Comparison of ENCODE assay signal across 21 cellular contexts in the genomic region with DNA sequence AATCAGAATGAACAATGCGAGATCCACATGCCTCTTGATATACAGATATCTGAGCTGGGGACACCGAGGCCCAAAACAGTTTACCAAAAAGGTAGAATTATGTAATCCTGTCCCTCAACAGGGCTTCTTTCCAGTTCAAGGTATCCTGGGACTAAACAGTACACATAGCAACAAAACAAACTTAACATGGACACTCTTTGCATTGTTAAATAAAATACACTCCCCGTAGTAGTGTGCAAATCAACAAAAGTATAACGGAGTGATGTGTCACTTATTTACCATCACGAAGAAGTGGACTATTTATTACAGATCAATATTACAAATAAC.
DNase-seq lines count a peak whose midpoint lies in the region; ATAC-seq, FAIRE-seq and TF ChIP-seq lines count a peak whose summit lies in the region.
"Had no signal": no experiment of that assay in that cellular context is flagged by ENCODE, and none has a peak within 500 bp of the region (broad histone marks: within the 10 kb centered on the region; RNA-seq: fewer than 3 reads in every experiment).

No MANE protein-coding gene starts in this region.

- no peak overlapping the region for H3K27ac Mint-ChIP-seq in astrocyte (ENCODE audit: unreplicated experiment)
- H3K27ac Mint-ChIP-seq: B cell; CD4-positive, CD25-positive, alpha-beta regulatory T cell; CD8-positive, alpha-beta T cell had no signal

- H3K9me3 ChIP-seq in astrocyte (ENCODE audit: insufficient read depth, low read depth, low read length) (no peaks in the 10 kb centered on the region), esophagus muscularis mucosa (no peaks in the 10 kb centered on the region), thoracic aorta (no peaks in the 10 kb centered on the region), mammary epithelial cell (replicated peaks; ENCODE audit: insufficient read depth, low read length) (no peaks in the 10 kb centered on the region), HAP-1 (no peaks in the 10 kb centered on the region)
- H3K9me3 ChIP-seq: BLaER1, Caco-2 had no signal

- no peaks in the 10 kb centered on the region for H3K9me3 Mint-ChIP-seq in astrocyte (ENCODE audit: unreplicated experiment)
- H3K9me3 Mint-ChIP-seq: CD8-positive, alpha-beta T cell had no signal

- DNase-seq in left ventricle myocardium superior (no peak), left cardiac atrium (no peak), astrocyte (ENCODE audit: low read depth) (no peak), esophagus muscularis mucosa (ENCODE audit: extremely low spot score) (no peak), thoracic aorta (ENCODE audit: low spot score) (no peak), mammary epithelial cell (no peak), HAP-1 (ENCODE audit: low spot score in 2 of 2) (no peak)
- DNase-seq: Caco-2; CD4-positive, CD25-positive, alpha-beta regulatory T cell; CD8-positive, alpha-beta T cell; DMS153; DND-41; GOT3; HCEC 1CT had no signal

- no peak overlapping the region for H3K9ac ChIP-seq in astrocyte (ENCODE audit: low read length)
- H3K9ac ChIP-seq in mammary epithelial cell (ENCODE audit: insufficient read depth, low read length) = no peak overlapping the region
- H3K9ac ChIP-seq: BLaER1 had no signal

- no peak for TF ChIP-seq POLR2A in esophagus muscularis mucosa (IDR thresholded peaks at IDR 0.05; ENCODE audit: low read depth)

- no peaks in the 10 kb centered on the region for H3K36me3 ChIP-seq in astrocyte (ENCODE audit: insufficient read depth, low read length)
- H3K36me3 ChIP-seq in esophagus muscularis mucosa = no peaks in the 10 kb centered on the region
- H3K36me3 ChIP-seq in thoracic aorta = no peaks in the 10 kb centered on the region
- no peaks in the 10 kb centered on the region for H3K36me3 ChIP-seq in mammary epithelial cell (ENCODE audit: insufficient read depth, low read length)
- no peaks in the 10 kb centered on the region for H3K36me3 ChIP-seq in HAP-1 (replicated peaks)
- H3K36me3 ChIP-seq: BLaER1 had no signal

- dilution Hi-C loops in mammary epithelial cell (cut with HindIII; ENCODE audit: low sequenced_read_pairs) = no loop called here

- ATAC-seq in left ventricle myocardium superior = peak; percentile 35
- no peak for ATAC-seq in left cardiac atrium
- no peak for ATAC-seq in thoracic aorta (ENCODE audit: insufficient number of reproducible peaks, low FRiP score, low read depth)
- no peak for ATAC-seq in SK-N-SH treated with all-trans-retinoic acid at 6 μM for 48 hours
- ATAC-seq: CD8-positive, alpha-beta T cell had no signal

- 54% methylated on average over 5 of the region's 5 CpGs for WGBS in esophagus muscularis mucosa
- 84% methylated on average over 5 of the region's 5 CpGs for WGBS in mammary epithelial cell (ENCODE audit: low coverage, missing lambda C conversion rate)

- BruUV-seq in mammary epithelial cell (replicated peaks; lab: Mats Ljungman, UMichigan) = no TSS peak

- no peaks in the 10 kb centered on the region for H3K36me3 Mint-ChIP-seq in astrocyte (ENCODE audit: low read depth, unreplicated experiment)
- H3K36me3 Mint-ChIP-seq: CD4-positive, CD25-positive, alpha-beta regulatory T cell; CD8-positive, alpha-beta T cell had no signal

- H3K27ac ChIP-seq in astrocyte (ENCODE audit: low read depth, low read length) (no peak overlapping the region), esophagus muscularis mucosa (replicated peaks in 1 of 4) (peak overlapping the region in 3 of 4 donors; percentile 7 to 39 (median 23)), thoracic aorta (peak overlapping the region; percentile 16 to 31), mammary epithelial cell (ENCODE audit: insufficient read depth, low read depth, low read length) (no peak overlapping the region)
- H3K27ac ChIP-seq: BLaER1, C4-2B had no signal

- no peaks in the 10 kb centered on the region for H3K27me3 Mint-ChIP-seq in astrocyte (ENCODE audit: low read depth, unreplicated experiment)
- H3K27me3 Mint-ChIP-seq: CD4-positive, CD25-positive, alpha-beta regulatory T cell had no signal

- CTCF ChIA-PET in mammary epithelial cell (lab: Charles Lee; ENCODE audit: low non-redundant PET) = no interaction called here

- H2AFZ ChIP-seq in astrocyte (ENCODE audit: low read depth, low read length) (no peak overlapping the region), mammary epithelial cell (ENCODE audit: low read depth, low read length) (no peak overlapping the region)

- TF ChIP-seq CTCF in astrocyte (IDR thresholded peaks at IDR 0.05; ENCODE audit: insufficient read depth, low read depth, low read length) (no peak), esophagus muscularis mucosa (IDR thresholded peaks at IDR 0.05) (no peak), thoracic aorta (IDR thresholded peaks at IDR 0.05) (no peak), mammary epithelial cell (conservative IDR thresholded peaks at IDR 0.05 in 1 of 2, IDR thresholded peaks at IDR 0.05 in 1 of 2; ENCODE audit: extremely low read depth in 1 of 2, insufficient read depth in 1 of 2, low read depth in 1 of 2, low read length in 2 of 2) (no peak)

- H3K4me3 ChIP-seq in astrocyte (ENCODE audit: insufficient read depth, low read depth, low read length) = no peak overlapping the region
- H3K4me3 ChIP-seq in esophagus muscularis mucosa = no peak overlapping the region
- H3K4me3 ChIP-seq in thoracic aorta = no peak overlapping the region
- H3K4me3 ChIP-seq in mammary epithelial cell (replicated peaks in 1 of 3; ENCODE audit: insufficient read depth in 1 of 3, low read depth in 2 of 3, low read length in 3 of 3) = no peak overlapping the region
- no peak overlapping the region for H3K4me3 ChIP-seq in HAP-1
- H3K4me3 ChIP-seq: BLaER1 had no signal

- peaks cover 17% of the 10 kb centered on the region for H3K4me1 Mint-ChIP-seq in astrocyte (ENCODE audit: low read depth, unreplicated experiment)
- H3K4me1 Mint-ChIP-seq: CD4-positive, CD25-positive, alpha-beta regulatory T cell had no signal

- H3K79me2 ChIP-seq in astrocyte (ENCODE audit: insufficient read depth, low read length) (no peaks in the 10 kb centered on the region), mammary epithelial cell (ENCODE audit: insufficient read depth, low read length) (no peaks in the 10 kb centered on the region)

- in situ Hi-C loops in mammary epithelial cell (cut with MboI; ENCODE audit: low sequenced_read_pairs in 2 of 2) (no loop called here), HAP-1 (cut with MboI; ENCODE audit: low sequenced_read_pairs) (no loop called here)

- no peak for TF ChIP-seq EP300 in esophagus muscularis mucosa (IDR thresholded peaks at IDR 0.05)

- peak; percentile 9 for FAIRE-seq in astrocyte (lab: Jason Lieb, UNC)
- FAIRE-seq: G401.6, GM12892, H54 had no signal

- H3K4me2 ChIP-seq in astrocyte (ENCODE audit: low read length) (no peak overlapping the region), mammary epithelial cell (ENCODE audit: insufficient read depth, low read depth, low read length) (no peak overlapping the region)
- H3K4me2 ChIP-seq: BLaER1 had no signal

- H3K27me3 ChIP-seq in astrocyte (ENCODE audit: insufficient read depth, low read length) (no peaks in the 10 kb centered on the region), esophagus muscularis mucosa (no peaks in the 10 kb centered on the region), thoracic aorta (replicated peaks; ENCODE audit: insufficient read depth) (no peaks in the 10 kb centered on the region), mammary epithelial cell (ENCODE audit: insufficient read depth, low read length) (no peaks in the 10 kb centered on the region), HAP-1 (ENCODE audit: low read depth) (no peaks in the 10 kb centered on the region)
- H3K27me3 ChIP-seq: BLaER1 had no signal

- intact Hi-C loops in left ventricle myocardium superior (cut with micrococcal nuclease) = no loop called here
- intact Hi-C loops in left cardiac atrium (cut with DNase I) = loop anchor here in 1 of 2 donors (10.0 kb wide), 1 partner anchor 374 kb away; a partner anchor contains a TSS
- intact Hi-C loops in esophagus muscularis mucosa (cut with DNase I) = loop anchor here (10.0 kb wide), 1 partner anchor 456 kb away; no protein-coding TSS in a partner anchor
- intact Hi-C loops in mammary epithelial cell (cut with micrococcal nuclease) = loop anchor here (10.0 kb wide), 1 partner anchor 456 kb away; no protein-coding TSS in a partner anchor

- H3K4me1 ChIP-seq in astrocyte (ENCODE audit: insufficient read depth, low read length) (peaks cover 14% of the 10 kb centered on the region), esophagus muscularis mucosa (peaks cover 19 to 53% (median 43%) of the 10 kb centered on the region in 4 donors), thoracic aorta (ENCODE audit: control insufficient read depth in 1 of 2, low read depth in 2 of 2) (peaks cover 9 to 41% of the 10 kb centered on the region in 2 donors), mammary epithelial cell (ENCODE audit: insufficient read depth, low read length) (no peaks in the 10 kb centered on the region), HAP-1 (no peaks in the 10 kb centered on the region)
- H3K4me1 ChIP-seq: Caco-2 had no signal

- H3K4me3 Mint-ChIP-seq in astrocyte (ENCODE audit: unreplicated experiment) = no peak overlapping the region
- H3K4me3 Mint-ChIP-seq: B cell; CD4-positive, CD25-positive, alpha-beta regulatory T cell; CD8-positive, alpha-beta T cell had no signal

- H4K20me1 ChIP-seq in astrocyte (ENCODE audit: insufficient read depth, low read length) (no peaks in the 10 kb centered on the region), mammary epithelial cell (ENCODE audit: insufficient read depth, low read length) (no peaks in the 10 kb centered on the region)
- H4K20me1 ChIP-seq: BLaER1 had no signal

TF ChIP-seq in SK-N-SH treated with all-trans-retinoic acid at 6 μM for 48 hours, 23 proteins besides CTCF, POLR2A, EP300 and RAD21 (continues in another document):
- TF ChIP-seq, protein P1, sequence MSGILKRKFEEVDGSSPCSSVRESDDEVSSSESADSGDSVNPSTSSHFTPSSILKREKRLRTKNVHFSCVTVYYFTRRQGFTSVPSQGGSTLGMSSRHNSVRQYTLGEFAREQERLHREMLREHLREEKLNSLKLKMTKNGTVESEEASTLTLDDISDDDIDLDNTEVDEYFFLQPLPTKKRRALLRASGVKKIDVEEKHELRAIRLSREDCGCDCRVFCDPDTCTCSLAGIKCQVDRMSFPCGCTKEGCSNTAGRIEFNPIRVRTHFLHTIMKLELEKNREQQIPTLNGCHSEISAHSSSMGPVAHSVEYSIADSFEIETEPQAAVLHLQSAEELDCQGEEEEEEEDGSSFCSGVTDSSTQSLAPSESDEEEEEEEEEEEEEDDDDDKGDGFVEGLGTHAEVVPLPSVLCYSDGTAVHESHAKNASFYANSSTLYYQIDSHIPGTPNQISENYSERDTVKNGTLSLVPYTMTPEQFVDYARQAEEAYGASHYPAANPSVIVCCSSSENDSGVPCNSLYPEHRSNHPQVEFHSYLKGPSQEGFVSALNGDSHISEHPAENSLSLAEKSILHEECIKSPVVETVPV (CRISPR knock-in tag; IDR thresholded peaks at IDR 0.05) = no peak
- no peak for TF ChIP-seq TCF4 (CRISPR knock-in tag; IDR thresholded peaks at IDR 0.05; ENCODE audit: borderline replicate concordance)
- TF ChIP-seq TOX (CRISPR knock-in tag; IDR thresholded peaks at IDR 0.05; ENCODE audit: borderline replicate concordance) = no peak

Comparison
In these comparisons a context has a peak if more than half of its experiments do, and no peak if none do; other contexts are left out.
1. H3K27ac ChIP-seq: peak in esophagus muscularis mucosa (3 of 4) and thoracic aorta (2 of 2); none in astrocyte (single experiment) and mammary epithelial cell (single experiment).